ENCODE assay signal across 8 cellular contexts in the genomic region with DNA sequence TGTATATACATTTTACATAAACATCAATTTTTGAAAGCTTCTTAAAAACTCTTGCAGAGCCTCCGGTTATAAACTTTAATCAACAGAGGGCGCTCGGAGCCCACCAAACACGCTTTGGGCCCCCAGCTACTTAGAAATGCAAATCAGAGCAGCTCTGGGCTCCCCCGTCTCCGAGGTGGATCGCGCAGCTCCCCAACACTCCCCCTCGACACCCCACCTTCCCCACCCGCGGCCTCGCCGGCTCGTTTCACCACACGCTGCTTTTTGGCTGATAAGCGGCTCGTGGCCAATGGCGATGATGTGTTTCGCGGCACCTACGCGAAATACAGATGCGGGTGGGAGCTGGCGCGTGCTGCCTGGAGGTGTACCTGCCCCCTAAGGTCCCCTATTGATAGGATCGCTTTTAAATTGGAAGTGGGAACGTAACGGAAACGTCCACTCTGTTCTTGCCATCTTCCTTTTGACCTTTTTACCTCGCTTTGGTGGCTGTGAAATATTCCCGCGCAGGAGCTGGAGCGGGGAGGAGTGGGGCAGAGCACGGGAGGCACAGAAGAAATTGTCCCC. TPM values are rescaled to one million over a fixed set of nuclear protein-coding genes. Genes with fewer than 3 reads are reported as not detected.
DNase-seq lines count a peak whose midpoint lies in the region; ATAC-seq, FAIRE-seq and TF ChIP-seq lines count a peak whose summit lies in the region.

No MANE protein-coding gene starts in this region.

- H3K4me1 ChIP-seq in HCT116 (ENCODE audit: control insufficient read depth in 1 of 2, insufficient read depth in 2 of 2, low read length in 2 of 2) (peaks cover 7 to 40% of the 10 kb centered on the region in 2 experiments; a peak in 3 of 4 replicates), HepG2 (ENCODE audit: insufficient read depth, low read length) (peaks cover 48% of the 10 kb centered on the region)

- RAD21 ChIA-PET in HCT116 (lab: Charles Lee; ENCODE audit: low non-redundant PET in 1 of 2, low total read pairs in 2 of 2, uncharacterized antibody in 2 of 2, unreplicated experiment in 2 of 2) = interaction anchor here (0.5 to 2.0 kb wide), 10 partner anchors 68 to 1128 kb away, joined by 3 to 7 read pairs (median 4); no protein-coding TSS in a partner anchor

- TF ChIP-seq RAD21 in HCT116 (IDR thresholded peaks at IDR 0.05; ENCODE audit: low read depth) (peak; percentile 96), HepG2 (CRISPR knock-in tag; IDR thresholded peaks at IDR 0.05) (peak; percentile 82)

- CTCF ChIA-PET in HCT116 (lab: Charles Lee) (interaction anchor here (0.6 to 1.9 kb wide), 21 partner anchors 11 to 1343 kb away, joined by 3 to 21 read pairs (median 3); no protein-coding TSS in a partner anchor), HepG2 (lab: Yijun Ruan, JAX; ENCODE audit: low intra/inter-chr PET ratio, low total read pairs) (interaction anchor here (0.8 to 1.9 kb wide), 4 partner anchors 227 to 1340 kb away, joined by 4 to 12 read pairs (median 6); no protein-coding TSS in a partner anchor)

- no peaks in the 10 kb centered on the region for H3K79me2 ChIP-seq in HCT116 (ENCODE audit: insufficient read depth, low read length)
- no peaks in the 10 kb centered on the region for H3K79me2 ChIP-seq in HepG2 (ENCODE audit: insufficient read depth, low read length)

- POLR2A ChIA-PET in HCT116 (lab: Charles Lee) = no interaction called here
- POLR2A ChIA-PET in HepG2 (lab: Yijun Ruan, JAX) = no interaction called here

- peak overlapping the region; percentile 36; the same call in 1 of the 2 replicates for H3K9ac ChIP-seq in HCT116 (ENCODE audit: low read length)
- no peak overlapping the region for H3K9ac ChIP-seq in HepG2 (ENCODE audit: insufficient read depth, low read depth, low read length)

- H3K36me3 Mint-ChIP-seq in CD14-positive monocyte = no peaks in the 10 kb centered on the region

- H3K27ac Mint-ChIP-seq in CD14-positive monocyte = peak overlapping the region in 1 of 7 donors; percentile 46

- peaks cover 66 to 94% (median 73%) of the 10 kb centered on the region in 3 donors for H3K27me3 Mint-ChIP-seq in CD14-positive monocyte (ENCODE audit: low read depth in 3 of 3)

- peaks cover 0 to 24% (median 9%) of the 10 kb centered on the region in 7 donors for H3K9me3 Mint-ChIP-seq in CD14-positive monocyte

- H4K20me1 ChIP-seq in HCT116 (ENCODE audit: insufficient read depth) = no peaks in the 10 kb centered on the region
- no peaks in the 10 kb centered on the region for H4K20me1 ChIP-seq in HepG2 (ENCODE audit: insufficient read depth, low read length)

- DNase-seq in CD14-positive monocyte (ENCODE audit: low spot score) = no peak
- peak; percentile 60 for DNase-seq in HCT116 (ENCODE audit: low read depth, low spot score)
- peak; percentile 32 for DNase-seq in NCI-H446 treated with DMSO at 0.1 percent for 48 hours (lab: John Stamatoyannopoulos, UW)
- DNase-seq in activated CD4-positive, alpha-beta T cell treated with anti-CD3 and anti-CD28 coated beads for 48 hours = peak; percentile 79
- peak; percentile 70 for DNase-seq in dedifferentiated amniotic fluid mesenchymal stem cell (ENCODE audit: extremely low spot score)
- peak; percentile 43 for DNase-seq in HepG2 (ENCODE audit: low spot score)
- DNase-seq in stimulated activated CD4-positive, alpha-beta T cell treated with anti-CD3 and anti-CD28 coated beads, Interleukin-1b, Interleukin-23, amount 100 ng/mL, for 48 hours = peak; percentile 67

- no peaks in the 10 kb centered on the region for H3K9me2 ChIP-seq in HCT116 (ENCODE audit: insufficient read depth)

- ATAC-seq in HCT116 (peak; percentile 29), HepG2 (no peak), GM18909 (IDR thresholded peaks at IDR 0.05; ENCODE audit: poor library complexity, unreplicated experiment) (no peak)

- in situ Hi-C loops in HepG2 (cut with HindIII; ENCODE audit: extremely low pct_ligation_motif_present, low pct_unique_long_range_greater_than_20kb) = loop anchor here (5.0 to 25.0 kb wide), 2 partner anchors 849 to 1334 kb away; no protein-coding TSS in a partner anchor

- no TSS peak for BruUV-seq in HCT116 (replicated peaks; lab: Mats Ljungman, UMichigan)
- BruUV-seq in HepG2 (replicated peaks; lab: Mats Ljungman, UMichigan) = no TSS peak

- no peak for TF ChIP-seq POLR2A in HCT116 (IDR thresholded peaks at IDR 0.05; ENCODE audit: borderline replicate concordance, extremely low read depth, insufficient read depth, insufficient read length)
- no peak for TF ChIP-seq POLR2A in HepG2 (IDR thresholded peaks at IDR 0.05; ENCODE audit: insufficient read depth in 1 of 2, low read depth in 2 of 2, low read length in 2 of 2)

- TF ChIP-seq EP300 in HepG2 (IDR thresholded peaks at IDR 0.05; ENCODE audit: low read depth in 2 of 2, low read length in 2 of 2) (no peak), HepG2 (CRISPR knock-in tag; IDR thresholded peaks at IDR 0.05; ENCODE audit: borderline replicate concordance) (no peak)

- peak overlapping the region; percentile 78 to 92 for H3K4me3 Mint-ChIP-seq in CD14-positive monocyte

- H3K27me3 ChIP-seq in HCT116 (ENCODE audit: insufficient read depth, low read length) (peaks cover 23% of the 10 kb centered on the region), HepG2 (ENCODE audit: control insufficient read depth in 1 of 2, insufficient read depth in 2 of 2, low read length in 2 of 2) (peaks cover 14 to 54% of the 10 kb centered on the region in 2 experiments)

- H3K4me2 ChIP-seq in HCT116 (ENCODE audit: low read length) = peak overlapping the region; percentile 97
- H3K4me2 ChIP-seq in HepG2 (ENCODE audit: low read depth, low read length) = peak overlapping the region; percentile 85

- H3K4me3 ChIP-seq in HCT116 (replicated peaks in 1 of 2; ENCODE audit: low read depth in 1 of 2, low read length in 2 of 2) (peak overlapping the region; percentile 41 to 60), HepG2 (replicated peaks in 1 of 3; ENCODE audit: insufficient read depth in 1 of 3, low read depth in 2 of 3, low read length in 3 of 3) (peak overlapping the region; percentile 54 to 73 (median 54))

- H3K9me3 ChIP-seq in HCT116 (ENCODE audit: control insufficient read depth in 1 of 2, insufficient read depth in 1 of 2, low read depth in 1 of 2, low read length in 2 of 2) = no peaks in the 10 kb centered on the region
- H3K9me3 ChIP-seq in HepG2 (ENCODE audit: low read length) = no peaks in the 10 kb centered on the region

- H3K36me3 ChIP-seq in HCT116 (ENCODE audit: control insufficient read depth in 1 of 2, insufficient read depth in 2 of 2, low read length in 2 of 2) (no peaks in the 10 kb centered on the region), HepG2 (replicated peaks in 1 of 2; ENCODE audit: control insufficient read depth in 1 of 2, insufficient read depth in 2 of 2, low read length in 2 of 2) (no peaks in the 10 kb centered on the region)

- FAIRE-seq in HepG2 (lab: Jason Lieb, UNC) = peak; percentile 15

- 4% methylated on average over 30 of the region's 34 CpGs for WGBS in HepG2 (ENCODE audit: low lambda C conversion rate)

- H3K4me1 Mint-ChIP-seq in CD14-positive monocyte = peaks cover 29% of the 10 kb centered on the region

- TF ChIP-seq CTCF in CD14-positive monocyte (IDR thresholded peaks at IDR 0.05) = peak; percentile 88
- TF ChIP-seq CTCF in HCT116 (IDR thresholded peaks at IDR 0.05 in 2 of 3, conservative IDR thresholded peaks at IDR 0.05 in 1 of 3; ENCODE audit: borderline replicate concordance in 1 of 3, insufficient read depth in 1 of 3, low read depth in 2 of 3, low read length in 2 of 3) = peak; percentile 54 to 81 (median 76)
- TF ChIP-seq CTCF in HepG2 (CRISPR knock-in tag; IDR thresholded peaks at IDR 0.05) = peak; percentile 72

- H3K27ac ChIP-seq in HCT116 (ENCODE audit: low read depth, low read length) (no peak overlapping the region), HepG2 (ENCODE audit: extremely low read length, insufficient read depth, low read length) (no peak overlapping the region)

- H2AFZ ChIP-seq in HCT116 (ENCODE audit: low read depth, low read length, poor library complexity, severe bottlenecking) (peak overlapping the region; percentile 90), HepG2 (ENCODE audit: low read length) (no peak overlapping the region)

- intact Hi-C loops in CD14-positive monocyte (cut with micrococcal nuclease) (loop anchor here in 1 of 2 donors (2.0 to 10.0 kb wide), 2 partner anchors 850 to 1292 kb away; no protein-coding TSS in a partner anchor), HCT116 (cut with micrococcal nuclease) (loop anchor here (1.0 to 10.0 kb wide), 8 partner anchors 76 to 1601 kb away; no protein-coding TSS in a partner anchor), HepG2 (cut with micrococcal nuclease; ENCODE audit: unreplicated experiment) (loop anchor here (1.0 to 10.0 kb wide), 7 partner anchors 74 to 1339 kb away; no protein-coding TSS in a partner anchor)

RNA-seq across cellular contexts. Expression of a gene that starts 1.6 kb away (rescaled TPM):
- under 1 TPM in 1 of 2 donors, not detected in 1; 0.01 TPM for polyA plus RNA-seq in CD14-positive monocyte
- total RNA-seq in HCT116 (2021; ENCODE audit: unreplicated experiment) = 0.49 TPM
- 0.21 and 0.29 TPM in 2 replicates for polyA plus RNA-seq in HCT116 (2012)
- total RNA-seq in HepG2 (2016; rRNA removed; fragmentation: Illumina TruSeq; extraction: Trizol) = 0.03 and 0.09 TPM in 2 replicates
- 0.20 TPM in 1 of 2 replicates, not detected in the other for total RNA-seq in HepG2 (2016; cell fraction: cytosol; rRNA removed; fragmentation: Illumina TruSeq; extraction: Trizol; ENCODE audit: low read depth)
- total RNA-seq in HepG2 (2016; cell fraction: insoluble cytoplasmic fraction; rRNA removed; fragmentation: Illumina TruSeq; extraction: Trizol) = 0.06 and 0.07 TPM in 2 replicates
- 0.09 and 0.10 TPM in 2 replicates for total RNA-seq in HepG2 (2016; cell fraction: membrane; rRNA removed; fragmentation: Illumina TruSeq; extraction: Trizol)
- 0.06 and 0.09 TPM in 2 replicates for total RNA-seq in HepG2 (2016; cell fraction: nucleus; rRNA removed; fragmentation: Illumina TruSeq; extraction: Trizol)
- 0.08 and 0.09 TPM in 2 replicates for polyA plus RNA-seq in HepG2 (2011; rRNA removed)
- 0.03 and 0.05 TPM in 2 replicates for polyA plus RNA-seq in HepG2 (2011; cell fraction: cytosol; rRNA removed)
- 0.39 and 0.78 TPM in 2 replicates for polyA plus RNA-seq in HepG2 (2011; cell fraction: nucleus; rRNA removed)
- polyA plus RNA-seq in HepG2 (2012) = 0.23 and 0.25 TPM in 2 replicates
- not detected in 2 replicates for polyA plus RNA-seq in HepG2 (2016; cell fraction: cytosol; fragmentation: Illumina TruSeq; extraction: Trizol; ENCODE audit: low read depth)
- 0.10 TPM in 1 of 2 replicates, not detected in the other for polyA plus RNA-seq in HepG2 (2016; cell fraction: insoluble cytoplasmic fraction; fragmentation: Illumina TruSeq; extraction: Trizol; ENCODE audit: low read depth)
- polyA plus RNA-seq in HepG2 (2016; cell fraction: membrane; fragmentation: Illumina TruSeq; extraction: Trizol; ENCODE audit: low read depth) = not detected in 2 replicates
- polyA plus RNA-seq in HepG2 (2016; cell fraction: nucleus; fragmentation: Illumina TruSeq; extraction: Trizol; ENCODE audit: insufficient read depth, low read depth) = 0.15 TPM in 1 of 2 replicates, not detected in the other
- 0.02 and 0.26 TPM in 2 replicates for polyA minus RNA-seq in HepG2 (2011; rRNA and poly(A)+ RNA removed; ENCODE audit: low replicate concordance)
- 0.09 and 0.20 TPM in 2 replicates for polyA minus RNA-seq in HepG2 (2011; cell fraction: cytosol; rRNA and poly(A)+ RNA removed)
- polyA minus RNA-seq in HepG2 (2011; cell fraction: nucleus; rRNA and poly(A)+ RNA removed) = 0.39 and 1.2 TPM in 2 replicates
